In the genomic region with DNA sequence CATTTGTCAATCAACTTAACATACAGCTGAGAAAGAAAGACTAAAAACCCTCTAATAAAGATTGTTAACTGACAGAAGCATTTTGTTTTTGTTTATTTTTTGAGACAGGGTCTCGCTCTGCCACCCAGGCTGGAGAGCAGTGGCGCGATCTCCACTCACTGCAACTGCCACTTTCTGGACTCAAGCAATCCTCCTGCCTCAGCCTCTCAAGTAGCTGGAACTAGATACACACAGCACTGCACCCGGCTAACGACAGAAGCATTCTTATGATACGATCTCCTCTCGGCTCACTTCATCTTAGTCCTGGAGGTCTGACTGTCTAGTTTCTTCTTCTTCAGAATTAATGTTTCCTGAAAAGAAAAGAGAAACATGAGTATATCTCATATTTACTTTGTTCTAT, we compare ENCODE assay signal across 28 cellular contexts. TPM values are rescaled to one million over a fixed set of nuclear protein-coding genes. Genes with fewer than 3 reads are reported as not detected.
"Had no signal": no experiment of that assay in that cellular context is flagged by ENCODE, and none has a peak within 500 bp of the region (broad histone marks: within the 10 kb centered on the region; RNA-seq: fewer than 3 reads in every experiment).

No MANE protein-coding gene starts in this region.

- H3K36me3 ChIP-seq: esophagus squamous epithelium, left ventricle myocardium inferior, ovary, sigmoid colon, upper lobe of left lung, vagina had no signal

- H3K4me3 ChIP-seq: esophagus squamous epithelium, left ventricle myocardium inferior, lung, ovary, sigmoid colon, upper lobe of left lung, vagina had no signal

- ATAC-seq: activated naive CD8-positive, alpha-beta T cell treated with anti-CD3 and anti-CD28 coated beads, Interleukin-2, amount 50 U/mL, for 24 hours; activated T-cell treated with anti-CD3 and anti-CD28 coated beads, Interleukin-2, amount 50 U/mL, for 72 hours; stimulated activated effector memory CD8-positive, alpha-beta T cell treated with anti-CD3 and anti-CD28 coated beads, Interleukin-12 subunit alpha, Interleukin-12 subunit beta, amount 100 ng/mL, for 72 hours; stimulated activated naive CD8-positive, alpha-beta T cell treated with anti-CD3 and anti-CD28 coated beads, Interleukin-15, amount 100 ng/mL, for 72 hours had no signal

- H3K9me3 ChIP-seq: esophagus squamous epithelium, left ventricle myocardium inferior, ovary, sigmoid colon, upper lobe of left lung, vagina had no signal

- DNase-seq: activated CD4-positive, alpha-beta T cell treated with anti-CD3 and anti-CD28 coated beads for 4 hours; activated CD4-positive, alpha-beta T cell treated with anti-CD3 and anti-CD28 coated beads, Interleukin-2, amount 50 U/mL, for 4 hours; activated naive CD4-positive, alpha-beta T cell treated with anti-CD3 and anti-CD28 coated beads, Interleukin-2, amount 10 ng/mL, durations not matched to agents 7 days and 5 days; activated naive CD8-positive, alpha-beta T cell treated with anti-CD3 and anti-CD28 coated beads, Interleukin-2, amount 50 U/mL, for 24 hours; activated T-cell treated with anti-CD3 and anti-CD28 coated beads, Interleukin-2, amount 50 U/mL, for 72 hours; amygdala; central memory CD4-positive, alpha-beta T cell; dermis blood vessel endothelial cell; effector CD4-positive, alpha-beta T cell; esophagus squamous epithelium; foreskin melanocyte; left ventricle myocardium inferior; ovary; sigmoid colon; small intestine; stimulated activated CD4-positive, alpha-beta T cell treated with anti-CD3 and anti-CD28 coated beads, Interleukin-4, amount 100 ng/mL, for 24 hours; substantia nigra; T-helper 9 cell; upper lobe of left lung had no signal

- H3K27me3 ChIP-seq: esophagus squamous epithelium, ovary, upper lobe of left lung, vagina had no signal

- H3K27ac ChIP-seq: epithelial cell of prostate, esophagus squamous epithelium, left ventricle myocardium inferior, ovary, sigmoid colon, upper lobe of left lung, vagina, VCaP had no signal

RNA-seq across cellular contexts. Expression of a gene that starts 23.5 kb away (rescaled TPM):
- total RNA-seq: activated CD8-positive, alpha-beta memory T cell treated with anti-CD3 and anti-CD28 coated beads for 36 hours; dermis blood vessel endothelial cell; glomerular endothelial cell; left ventricle myocardium inferior; T-helper 1 cell treated with Interleukin-12 subunit alpha and Interleukin-12 subunit beta and Interleukin-4 antibody, amounts not matched to agents 30 ng/mL and 1 ng/mL, for 36 hours; vagina had no signal
